Comparison of ENCODE assay signal across 13 cellular contexts in the genomic region with DNA sequence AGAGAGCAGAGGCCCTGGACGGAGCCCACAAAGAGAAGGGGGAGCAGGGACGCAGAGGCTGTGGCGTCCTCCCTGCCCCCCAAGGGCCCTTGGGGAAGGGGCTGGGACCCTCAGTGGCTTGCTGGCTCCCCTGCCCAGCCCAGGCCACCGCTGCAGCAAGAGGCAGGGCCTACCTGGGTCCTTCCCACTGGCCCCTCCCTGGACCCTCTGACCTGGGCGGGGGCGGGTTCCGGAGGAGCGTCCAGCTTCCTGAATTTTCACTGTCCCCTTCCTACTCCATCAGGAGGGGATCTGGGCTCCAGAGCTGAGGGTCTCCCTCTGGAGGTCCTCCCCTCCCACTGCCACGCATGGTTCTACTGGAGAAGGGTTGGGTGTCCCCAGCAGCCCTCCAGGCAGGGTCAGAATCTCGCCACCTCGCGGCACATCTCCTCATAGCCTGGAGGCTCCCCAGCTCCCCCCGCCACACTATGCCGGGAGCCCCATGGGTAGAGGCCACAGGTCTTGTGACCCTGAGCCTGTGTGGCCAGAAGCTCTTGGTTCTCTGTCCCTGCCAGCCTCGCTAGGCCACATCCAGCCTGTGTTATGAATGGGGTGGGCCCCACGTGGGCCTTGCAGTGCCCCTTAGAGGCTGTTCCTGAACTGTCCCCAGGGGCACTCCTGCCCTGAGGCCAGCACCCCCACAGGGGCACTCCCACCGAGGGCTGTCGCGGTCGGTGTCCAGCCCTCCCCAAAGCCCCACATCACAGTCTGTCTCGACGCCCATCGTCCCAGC. TPM values are rescaled to one million over a fixed set of nuclear protein-coding genes. Genes with fewer than 3 reads are reported as not detected.
DNase-seq lines count a peak whose midpoint lies in the region; ATAC-seq, FAIRE-seq and TF ChIP-seq lines count a peak whose summit lies in the region.
"Had no signal": no experiment of that assay in that cellular context is flagged by ENCODE, and none has a peak within 500 bp of the region (broad histone marks: within the 10 kb centered on the region; RNA-seq: fewer than 3 reads in every experiment).

No MANE protein-coding gene starts in this region.

- H3K36me3 Mint-ChIP-seq in dendritic cell treated with granulocyte-macrophage colony-stimulating factor and Interleukin-4, amounts not matched to agents 40 ng/mL and 50 ng/mL, for 4 days (ENCODE audit: low read depth), result no peaks in the 10 kb centered on the region
- no peaks in the 10 kb centered on the region for H3K36me3 Mint-ChIP-seq in mesothelial cell of epicardium

- ATAC-seq in left ventricle myocardium superior (peak; percentile 3), left cardiac atrium (no peak)

- no peak for DNase-seq in left ventricle myocardium superior
- no peak for DNase-seq in left cardiac atrium
- no peak for DNase-seq in mesothelial cell of epicardium (ENCODE audit: low spot score in 2 of 2, unreplicated experiment in 2 of 2)
- DNase-seq in uterus, result no peak
- DNase-seq in COLO829 (ENCODE audit: low spot score), result no peak
- DNase-seq in NOMO-1 treated with dmso at 0.1 percent for 144 hours (lab: John Stamatoyannopoulos, UW; ENCODE audit: unreplicated experiment), result no peak
- DNase-seq in frontal cortex (ENCODE audit: low spot score in 2 of 2), result no peak
- DNase-seq: anterior cingulate cortex, hypothalamus, small intestine had no signal

- peaks cover 0 to 14% of the 10 kb centered on the region in 2 donors for H3K4me1 ChIP-seq in uterus

- no peaks in the 10 kb centered on the region for H3K9me3 ChIP-seq in uterus

- no peak overlapping the region for H3K27ac Mint-ChIP-seq in dendritic cell treated with granulocyte-macrophage colony-stimulating factor and Interleukin-4, amounts not matched to agents 40 ng/mL and 50 ng/mL, for 4 days
- H3K27ac Mint-ChIP-seq in mesothelial cell of epicardium, result no peak overlapping the region

- no peaks in the 10 kb centered on the region for H3K36me3 ChIP-seq in uterus

- peaks cover 23% of the 10 kb centered on the region for H3K4me1 Mint-ChIP-seq in dendritic cell treated with granulocyte-macrophage colony-stimulating factor and Interleukin-4, amounts not matched to agents 40 ng/mL and 50 ng/mL, for 4 days (ENCODE audit: low read depth)
- H3K4me1 Mint-ChIP-seq in mesothelial cell of epicardium, result peaks cover 19% of the 10 kb centered on the region

- H3K27me3 ChIP-seq in uterus, result no peaks in the 10 kb centered on the region

- H3K4me3 ChIP-seq in uterus, result no peak overlapping the region

- TF ChIP-seq CTCF in mesothelial cell of epicardium (IDR thresholded peaks at IDR 0.05; ENCODE audit: unreplicated experiment), result no peak
- TF ChIP-seq CTCF in uterus (IDR thresholded peaks at IDR 0.05), result no peak

- no peaks in the 10 kb centered on the region for H3K9me3 Mint-ChIP-seq in dendritic cell treated with granulocyte-macrophage colony-stimulating factor and Interleukin-4, amounts not matched to agents 40 ng/mL and 50 ng/mL, for 4 days
- no peaks in the 10 kb centered on the region for H3K9me3 Mint-ChIP-seq in mesothelial cell of epicardium

- peaks cover 84% of the 10 kb centered on the region for H3K27me3 Mint-ChIP-seq in dendritic cell treated with granulocyte-macrophage colony-stimulating factor and Interleukin-4, amounts not matched to agents 40 ng/mL and 50 ng/mL, for 4 days
- H3K27me3 Mint-ChIP-seq in mesothelial cell of epicardium (ENCODE audit: low read depth), result peaks cover 63% of the 10 kb centered on the region

- TF ChIP-seq POLR2A in uterus (IDR thresholded peaks at IDR 0.05), result no peak

- peak overlapping the region; percentile 68 to 71 for H3K27ac ChIP-seq in uterus

- FAIRE-seq in frontal cortex (lab: Jason Lieb, UNC), result no peak
- FAIRE-seq: endometrium, small intestine, TTC549 had no signal

- H3K4me3 Mint-ChIP-seq in dendritic cell treated with granulocyte-macrophage colony-stimulating factor and Interleukin-4, amounts not matched to agents 40 ng/mL and 50 ng/mL, for 4 days, result peak overlapping the region; percentile 39
- peak overlapping the region; percentile 46 for H3K4me3 Mint-ChIP-seq in mesothelial cell of epicardium

- intact Hi-C loops in left ventricle myocardium superior (cut with micrococcal nuclease), result no loop called here
- intact Hi-C loops in left cardiac atrium (cut with DNase I), result no loop called here
- intact Hi-C loops in dendritic cell treated with granulocyte-macrophage colony-stimulating factor and Interleukin-4, amounts not matched to agents 40 ng/mL and 50 ng/mL, for 4 days (cut with micrococcal nuclease), result no loop called here
- intact Hi-C loops in uterus (cut with DNase I; ENCODE audit: low total_unique reads), result no loop called here

RNA-seq across cellular contexts. Expression of a gene that starts 1.0 kb away (rescaled TPM):
- 36.8 TPM for total RNA-seq in left ventricle myocardium superior
- total RNA-seq in left cardiac atrium, result 10 to 100 TPM; 39.4 to 83.4 TPM
- 0.23 to 0.34 TPM in 2 of 3 replicates, not detected in the other for total RNA-seq in mesothelial cell of epicardium
- total RNA-seq in uterus, result 100 to 1,000 TPM in 1 of 4 donors, 10 to 100 TPM in 2, 1 to 10 TPM in 1; 6.7 to 116 (median 19.1) TPM
- total RNA-seq in frontal cortex, result 0.41 TPM

RNA-seq across cellular contexts. Expression of a gene that starts 12.6 kb away (rescaled TPM):
- 35.6 TPM for total RNA-seq in left ventricle myocardium superior
- total RNA-seq in left cardiac atrium, result 10 to 100 TPM; 44.7 to 46.4 TPM
- 77.9 to 81.3 TPM (median 81.2 TPM) in 3 replicates for total RNA-seq in mesothelial cell of epicardium
- 10 to 100 TPM; 21.5 to 75.4 (median 27.2) TPM for total RNA-seq in uterus
- 36.7 TPM for total RNA-seq in frontal cortex

RNA-seq across cellular contexts. Expression of a gene that starts 14.5 kb away (rescaled TPM):
- total RNA-seq in left ventricle myocardium superior (0.35 TPM), left cardiac atrium (1 to 10 TPM in 1 of 2 donors, under 1 TPM in 1; 0.29 to 1.0 TPM), mesothelial cell of epicardium (2.8 to 4.2 TPM (median 3.2 TPM) in 3 replicates), uterus (1 to 10 TPM in 2 of 4 donors, under 1 TPM in 1, not detected in 1; 0.26 to 2.9 (median 1.9) TPM), frontal cortex (1.2 TPM)

RNA-seq across cellular contexts. Expression of a gene that starts 28.9 kb away (rescaled TPM):
- total RNA-seq in left ventricle myocardium superior, result 5.4 TPM
- 1 to 10 TPM; 9.7 to 10.0 TPM for total RNA-seq in left cardiac atrium
- total RNA-seq in mesothelial cell of epicardium, result 7.0 to 8.1 TPM (median 7.9 TPM) in 3 replicates
- total RNA-seq in uterus, result 10 to 100 TPM in 1 of 4 donors, 1 to 10 TPM in 3; 4.6 to 38.8 (median 6.7) TPM
- 7.7 TPM for total RNA-seq in frontal cortex

RNA-seq across cellular contexts. Expression of a gene that starts 29.4 kb away (rescaled TPM):
- total RNA-seq in left ventricle myocardium superior, result 0.27 TPM
- total RNA-seq in left cardiac atrium, result under 1 TPM; 0.71 to 0.97 TPM
- 2.2 to 2.6 TPM (median 2.5 TPM) in 3 replicates for total RNA-seq in mesothelial cell of epicardium
- 1 to 10 TPM in 1 of 4 donors, under 1 TPM in 2, not detected in 1; 0.51 to 1.9 (median 0.64) TPM for total RNA-seq in uterus
- 13.5 TPM for total RNA-seq in frontal cortex
